ENCODE assay signal across 9 cellular contexts in the genomic region with DNA sequence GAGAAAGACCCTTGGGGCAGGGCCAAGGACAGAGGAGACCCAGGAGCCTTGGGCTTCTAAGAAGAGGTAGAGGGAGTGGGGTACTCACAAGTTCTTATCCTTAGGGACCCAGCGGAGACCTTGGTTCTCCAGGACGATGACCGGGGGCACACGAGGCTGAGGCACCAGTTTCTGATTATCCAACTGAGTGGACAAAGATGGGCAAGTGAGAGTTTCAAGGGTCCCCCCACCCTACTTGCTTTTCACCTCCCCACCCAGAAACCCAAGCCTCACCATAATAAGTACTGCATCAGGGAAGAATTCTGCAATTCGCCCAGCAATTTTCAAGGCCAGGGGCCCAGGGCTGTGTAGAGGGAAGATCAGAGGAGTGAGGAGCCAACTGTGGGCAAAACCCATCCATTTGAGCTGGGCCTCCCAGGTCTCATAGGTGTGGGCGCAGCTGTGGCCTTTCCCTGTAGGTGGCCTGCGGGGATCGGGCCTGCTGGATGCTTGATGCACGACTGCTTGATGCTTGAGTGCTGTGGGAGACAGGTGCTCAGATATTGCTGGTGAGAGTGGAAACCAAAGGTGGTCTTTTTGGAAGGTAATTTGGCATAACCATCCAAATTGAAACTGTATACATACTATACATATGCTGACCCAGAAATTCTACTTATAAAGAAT. TPM values are rescaled to one million over a fixed set of nuclear protein-coding genes. Genes with fewer than 3 reads are reported as not detected.
DNase-seq lines count a peak whose midpoint lies in the region; ATAC-seq, FAIRE-seq and TF ChIP-seq lines count a peak whose summit lies in the region.
"Had no signal": no experiment of that assay in that cellular context is flagged by ENCODE, and none has a peak within 500 bp of the region (broad histone marks: within the 10 kb centered on the region; RNA-seq: fewer than 3 reads in every experiment).

No MANE protein-coding gene starts in this region.

- H3K9me3 ChIP-seq in HUES64 (ENCODE audit: insufficient read depth, low read depth, low read length) (no peaks in the 10 kb centered on the region), kidney (ENCODE audit: control insufficient read depth in 1 of 2, low read length in 2 of 2) (no peaks in the 10 kb centered on the region)

- peaks cover 2% of the 10 kb centered on the region for H3K27me3 Mint-ChIP-seq in activated naive CD8-positive, alpha-beta T cell treated with anti-CD3 and anti-CD28 coated beads, Interleukin-2, amount 50 U/mL, for 24 hours
- H3K27me3 Mint-ChIP-seq in nephron progenitor cell (ENCODE audit: low read depth, poor library complexity) = peaks cover 18% of the 10 kb centered on the region

- no peak overlapping the region for H3K27ac ChIP-seq in HUES64 (ENCODE audit: low read depth, low read length)
- H3K27ac ChIP-seq in kidney (ENCODE audit: low read depth in 2 of 2, low read length in 2 of 2) = no peak overlapping the region

- intact Hi-C loops in kidney (cut with DNase I) = no loop called here

- TF ChIP-seq CTCF in nephron progenitor cell (IDR thresholded peaks at IDR 0.05) = no peak
- TF ChIP-seq CTCF in kidney (IDR thresholded peaks at IDR 0.05; ENCODE audit: borderline replicate concordance, extremely low read depth, insufficient read depth) = no peak

- 88% methylated on average over 9 of the region's 9 CpGs for WGBS in HUES64

- H3K9ac ChIP-seq in HUES64 (ENCODE audit: low read depth, low read length) (no peak overlapping the region), kidney (ENCODE audit: low read length in 2 of 2) (no peak overlapping the region)

- no peak for FAIRE-seq in kidney (lab: Jason Lieb, UNC)

- H3K4me1 Mint-ChIP-seq in activated naive CD8-positive, alpha-beta T cell treated with anti-CD3 and anti-CD28 coated beads, Interleukin-2, amount 50 U/mL, for 24 hours = peaks cover 73% of the 10 kb centered on the region
- peaks cover 58% of the 10 kb centered on the region for H3K4me1 Mint-ChIP-seq in nephron progenitor cell

- DNase-seq in COLO668 (lab: John Stamatoyannopoulos, UW; ENCODE audit: unreplicated experiment) (peak; percentile 67), nephron progenitor cell (no peak), kidney (no peak), SIG-M5 treated with dmso at 0.1 percent for 504 hours (lab: John Stamatoyannopoulos, UW; ENCODE audit: unreplicated experiment) (no peak)
- no peak for DNase-seq in activated naive CD8-positive, alpha-beta T cell treated with anti-CD3 and anti-CD28 coated beads, Interleukin-2, amount 50 U/mL, for 24 hours
- DNase-seq: stimulated activated CD4-positive, alpha-beta T cell treated with anti-CD3 and anti-CD28 coated beads, Interleukin-12 subunit alpha, Interleukin-12 subunit beta, amount 100 ng/mL, for 4 hours had no signal

- H3K36me3 Mint-ChIP-seq in activated naive CD8-positive, alpha-beta T cell treated with anti-CD3 and anti-CD28 coated beads, Interleukin-2, amount 50 U/mL, for 24 hours (ENCODE audit: low read depth) = peaks cover 59% of the 10 kb centered on the region
- H3K36me3 Mint-ChIP-seq in nephron progenitor cell (ENCODE audit: low read depth) = peaks cover 30% of the 10 kb centered on the region

- H3K27me3 ChIP-seq in HUES64 (ENCODE audit: insufficient read depth, low read length) = 0 out of 2 replicates have a peak, but pooled peaks cover 4% of the 10 kb centered on the region

- H3K36me3 ChIP-seq in HUES64 (ENCODE audit: insufficient read depth, low read length) (peaks cover 39% of the 10 kb centered on the region), kidney (ENCODE audit: control insufficient read depth in 1 of 2, insufficient read depth in 2 of 2, low read length in 2 of 2) (peaks cover 14 to 23% of the 10 kb centered on the region in 2 donors)

- no peak for ATAC-seq in activated naive CD8-positive, alpha-beta T cell treated with anti-CD3 and anti-CD28 coated beads, Interleukin-2, amount 50 U/mL, for 24 hours
- ATAC-seq in HG02870 (IDR thresholded peaks at IDR 0.05; ENCODE audit: unreplicated experiment) (no peak), GM18867 (IDR thresholded peaks at IDR 0.05; ENCODE audit: unreplicated experiment) (no peak)

- H3K4me3 Mint-ChIP-seq in activated naive CD8-positive, alpha-beta T cell treated with anti-CD3 and anti-CD28 coated beads, Interleukin-2, amount 50 U/mL, for 24 hours = peak overlapping the region; percentile 98
- peak overlapping the region; percentile 95 for H3K4me3 Mint-ChIP-seq in nephron progenitor cell

- H3K27ac Mint-ChIP-seq in activated naive CD8-positive, alpha-beta T cell treated with anti-CD3 and anti-CD28 coated beads, Interleukin-2, amount 50 U/mL, for 24 hours = peak overlapping the region; percentile 38
- H3K27ac Mint-ChIP-seq in nephron progenitor cell = no peak overlapping the region

- peak overlapping the region; percentile 74 for H3K4me3 ChIP-seq in HUES64 (ENCODE audit: low read length)
- no peak overlapping the region for H3K4me3 ChIP-seq in kidney (ENCODE audit: low read length in 2 of 2)

- no peaks in the 10 kb centered on the region for H3K4me1 ChIP-seq in HUES64 (ENCODE audit: insufficient read depth, low read length)
- H3K4me1 ChIP-seq in kidney (ENCODE audit: control insufficient read depth in 1 of 2, insufficient read depth in 1 of 2, low read depth in 1 of 2, low read length in 2 of 2) = peaks cover 15 to 38% of the 10 kb centered on the region in 2 donors

- no peaks in the 10 kb centered on the region for H3K9me3 Mint-ChIP-seq in activated naive CD8-positive, alpha-beta T cell treated with anti-CD3 and anti-CD28 coated beads, Interleukin-2, amount 50 U/mL, for 24 hours
- no peaks in the 10 kb centered on the region for H3K9me3 Mint-ChIP-seq in nephron progenitor cell

RNA-seq across cellular contexts. Expression of a gene that starts 2.0 kb away (rescaled TPM):
- 26.7 TPM for polyA plus RNA-seq in HUES64 (2013, experiment 1 of 2)
- 30.4 TPM for polyA plus RNA-seq in HUES64 (2013, experiment 2 of 2)
- total RNA-seq in kidney = 22.1 TPM
- polyA plus RNA-seq in kidney (ENCODE audit: insufficient read depth, low read depth, low replicate concordance) = 62.5 TPM

RNA-seq across cellular contexts. Expression of a gene that starts 3.4 kb away (rescaled TPM):
- 55.7 TPM for polyA plus RNA-seq in HUES64 (2013, experiment 1 of 2)
- 71.7 TPM for polyA plus RNA-seq in HUES64 (2013, experiment 2 of 2)
- total RNA-seq in kidney = 244 TPM
- 333 TPM for polyA plus RNA-seq in kidney (ENCODE audit: insufficient read depth, low read depth, low replicate concordance)

RNA-seq across cellular contexts. Expression of a gene that starts 7.0 kb away (rescaled TPM):
- 80.0 TPM for polyA plus RNA-seq in HUES64 (2013, experiment 1 of 2)
- polyA plus RNA-seq in HUES64 (2013, experiment 2 of 2) = 87.1 TPM
- 148 TPM for total RNA-seq in kidney
- polyA plus RNA-seq in kidney (ENCODE audit: insufficient read depth, low read depth, low replicate concordance) = 289 TPM

RNA-seq across cellular contexts. Expression of a gene that starts 7.9 kb away (rescaled TPM):
- 33.3 TPM for polyA plus RNA-seq in HUES64 (2013, experiment 1 of 2)
- polyA plus RNA-seq in HUES64 (2013, experiment 2 of 2) = 43.2 TPM
- total RNA-seq in kidney = 69.0 TPM
- 64.0 TPM for polyA plus RNA-seq in kidney (ENCODE audit: insufficient read depth, low read depth, low replicate concordance)

RNA-seq across cellular contexts. Expression of a gene that starts 8.9 kb away (rescaled TPM):
- not detected for polyA plus RNA-seq in HUES64 (2013, experiment 1 of 2)
- polyA plus RNA-seq in HUES64 (2013, experiment 2 of 2) = not detected
- 1.3 TPM for total RNA-seq in kidney
- polyA plus RNA-seq in kidney (ENCODE audit: insufficient read depth, low read depth, low replicate concordance) = 1.2 TPM
